In the genomic region with DNA sequence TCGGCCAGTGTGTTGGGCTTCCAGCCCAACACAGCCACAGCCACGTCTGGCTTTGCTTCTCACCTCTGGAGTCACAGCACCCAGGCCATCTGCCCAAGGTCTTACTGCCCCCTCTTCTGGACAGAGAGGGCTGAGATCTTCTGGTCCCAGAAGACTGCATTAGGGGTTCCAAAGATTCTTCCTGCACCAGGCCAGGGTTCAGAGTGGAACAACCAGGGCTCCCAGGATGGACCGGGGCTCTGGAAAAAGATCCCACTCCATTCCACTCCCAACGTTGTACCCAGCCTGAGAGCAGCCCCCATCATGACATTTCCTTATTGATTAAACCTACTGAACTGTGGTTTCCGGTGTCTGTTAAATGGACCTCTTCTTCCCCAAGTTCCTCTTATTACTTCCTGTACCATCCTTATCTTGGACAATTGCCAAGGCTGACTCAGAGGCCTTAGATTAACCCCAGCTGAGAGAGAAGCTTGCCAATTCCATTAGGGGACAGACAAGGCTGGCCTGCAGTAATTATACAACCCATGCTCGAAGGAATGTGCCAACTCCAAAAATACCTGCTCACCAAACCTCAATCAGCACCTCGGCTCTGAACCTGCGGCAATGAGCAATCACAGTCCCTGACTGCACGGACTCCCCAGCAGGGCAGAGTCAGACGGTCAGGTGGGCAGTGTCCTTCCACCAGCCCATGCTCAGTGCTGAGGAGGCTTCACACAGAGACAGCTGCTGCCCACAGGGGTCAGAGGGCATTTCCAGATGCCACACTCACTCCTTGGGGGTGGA, we compare ENCODE assay signal across 9 cellular contexts. TPM values are rescaled to one million over a fixed set of nuclear protein-coding genes. Genes with fewer than 3 reads are reported as not detected.
A peak's percentile ranks its signal among the peaks of the same experiment; 100 is the strongest.
DNase-seq lines count a peak whose midpoint lies in the region; ATAC-seq, FAIRE-seq and TF ChIP-seq lines count a peak whose summit lies in the region.
"Had no signal": no experiment of that assay in that cellular context is flagged by ENCODE, and none has a peak within 500 bp of the region (broad histone marks: within the 10 kb centered on the region; RNA-seq: fewer than 3 reads in every experiment).

No MANE protein-coding gene starts in this region.

- H3K36me3 ChIP-seq in heart right ventricle (no peaks in the 10 kb centered on the region), small intestine (ENCODE audit: control insufficient read depth in 2 of 2, insufficient read depth in 2 of 2, low read length in 2 of 2) (no peaks in the 10 kb centered on the region)

- FAIRE-seq in small intestine (lab: Jason Lieb, UNC) = no peak

- peaks cover 0 to 14% (median 0%) of the 10 kb centered on the region in 11 donors for H3K9me3 ChIP-seq in heart right ventricle
- no peaks in the 10 kb centered on the region for H3K9me3 ChIP-seq in small intestine (ENCODE audit: control insufficient read depth, low read depth)

- peaks cover 7 to 59% (median 44%) of the 10 kb centered on the region in 9 donors for H3K4me1 ChIP-seq in heart right ventricle
- peaks cover 4 to 11% of the 10 kb centered on the region in 2 donors for H3K4me1 ChIP-seq in small intestine (ENCODE audit: control insufficient read depth in 2 of 2, insufficient read depth in 1 of 2, low read depth in 1 of 2, low read length in 1 of 2)

- H3K27me3 ChIP-seq in heart right ventricle (peaks cover 0 to 70% (median 0%) of the 10 kb centered on the region in 7 donors), small intestine (ENCODE audit: control insufficient read depth in 2 of 2, insufficient read depth in 2 of 2, low read length in 2 of 2) (no peaks in the 10 kb centered on the region)

- H3K36me3 Mint-ChIP-seq in activated CD8-positive, alpha-beta memory T cell treated with anti-CD3 and anti-CD28 coated beads, Interleukin-2, amount 10 ng/mL, durations not matched to agents 7 days and 5 days = peaks cover 17% of the 10 kb centered on the region
- H3K36me3 Mint-ChIP-seq in activated T-helper 17 cell treated with anti-CD3 and anti-CD28 coated beads, Interleukin-2, amount 50 U/mL, for 72 hours (ENCODE audit: low read depth) = no peaks in the 10 kb centered on the region

- no peak overlapping the region for H3K4me3 Mint-ChIP-seq in activated CD8-positive, alpha-beta memory T cell treated with anti-CD3 and anti-CD28 coated beads, Interleukin-2, amount 10 ng/mL, durations not matched to agents 7 days and 5 days
- peak overlapping the region; percentile 26 for H3K4me3 Mint-ChIP-seq in activated T-helper 17 cell treated with anti-CD3 and anti-CD28 coated beads, Interleukin-2, amount 50 U/mL, for 72 hours
- H3K4me3 Mint-ChIP-seq: dendritic cell treated with granulocyte-macrophage colony-stimulating factor and Interleukin-4, amounts not matched to agents 40 ng/mL and 50 ng/mL, for 4 days had no signal

- H3K4me1 Mint-ChIP-seq in activated CD8-positive, alpha-beta memory T cell treated with anti-CD3 and anti-CD28 coated beads, Interleukin-2, amount 10 ng/mL, durations not matched to agents 7 days and 5 days = peaks cover 25% of the 10 kb centered on the region
- peaks cover 19% of the 10 kb centered on the region for H3K4me1 Mint-ChIP-seq in activated T-helper 17 cell treated with anti-CD3 and anti-CD28 coated beads, Interleukin-2, amount 50 U/mL, for 72 hours

- TF ChIP-seq CTCF in heart right ventricle (IDR thresholded peaks at IDR 0.05) = peak in 8 of 9 donors; percentile 16 to 58 (median 41)

- no peaks in the 10 kb centered on the region for H3K9me3 Mint-ChIP-seq in activated CD8-positive, alpha-beta memory T cell treated with anti-CD3 and anti-CD28 coated beads, Interleukin-2, amount 10 ng/mL, durations not matched to agents 7 days and 5 days (ENCODE audit: low read depth)
- no peaks in the 10 kb centered on the region for H3K9me3 Mint-ChIP-seq in activated T-helper 17 cell treated with anti-CD3 and anti-CD28 coated beads, Interleukin-2, amount 50 U/mL, for 72 hours

- no peaks in the 10 kb centered on the region for H3K27me3 Mint-ChIP-seq in activated CD8-positive, alpha-beta memory T cell treated with anti-CD3 and anti-CD28 coated beads, Interleukin-2, amount 10 ng/mL, durations not matched to agents 7 days and 5 days
- no peaks in the 10 kb centered on the region for H3K27me3 Mint-ChIP-seq in activated T-helper 17 cell treated with anti-CD3 and anti-CD28 coated beads, Interleukin-2, amount 50 U/mL, for 72 hours

- no peak for DNase-seq in activated CD8-positive, alpha-beta memory T cell treated with anti-CD3 and anti-CD28 coated beads, Interleukin-2, amount 10 ng/mL, durations not matched to agents 7 days and 5 days
- DNase-seq in activated CD8-positive, alpha-beta memory T cell treated with anti-CD3 and anti-CD28 coated beads, Interleukin-2, amount 50 U/mL, for 48 hours = no peak
- DNase-seq in NCI-H345 treated with DMSO at 0.1 percent for 48 hours (lab: John Stamatoyannopoulos, UW; ENCODE audit: unreplicated experiment) (peak; percentile 39), heart right ventricle (peak; percentile 43 to 84), small intestine (peak; percentile 95)
- DNase-seq in activated CD4-positive, alpha-beta T cell treated with anti-CD3 and anti-CD28 coated beads for 1 hour = no peak

- H3K4me3 ChIP-seq in heart right ventricle (no peak overlapping the region), small intestine (ENCODE audit: low read depth in 1 of 2, low read length in 2 of 2) (no peak overlapping the region)

- no peak overlapping the region for H3K27ac Mint-ChIP-seq in activated CD8-positive, alpha-beta memory T cell treated with anti-CD3 and anti-CD28 coated beads, Interleukin-2, amount 10 ng/mL, durations not matched to agents 7 days and 5 days
- H3K27ac Mint-ChIP-seq in activated T-helper 17 cell treated with anti-CD3 and anti-CD28 coated beads, Interleukin-2, amount 50 U/mL, for 72 hours = peak overlapping the region; percentile 61
- H3K27ac Mint-ChIP-seq: dendritic cell treated with granulocyte-macrophage colony-stimulating factor and Interleukin-4, amounts not matched to agents 40 ng/mL and 50 ng/mL, for 4 days had no signal

- ATAC-seq in activated CD8-positive, alpha-beta memory T cell treated with anti-CD3 and anti-CD28 coated beads, Interleukin-2, amount 10 ng/mL, durations not matched to agents 7 days and 5 days = peak; percentile 32
- ATAC-seq in HG02938 (IDR thresholded peaks at IDR 0.05; ENCODE audit: unreplicated experiment) = peak; percentile 65
- peak; percentile 52 for ATAC-seq in activated T-helper 17 cell treated with anti-CD3 and anti-CD28 coated beads, Interleukin-2, amount 50 U/mL, for 72 hours (replicated peaks)
- peak; percentile 81 to 92 (median 88) for ATAC-seq in heart right ventricle

- intact Hi-C loops in heart right ventricle (cut with DNase I) = loop anchor here in 1 of 10 donors (2.0 kb wide), 1 partner anchor 63 kb away; no protein-coding TSS in a partner anchor

- CTCF ChIA-PET in activated CD8-positive, alpha-beta memory T cell treated with anti-CD3 and anti-CD28 coated beads, Interleukin-2, amount 10 ng/mL, durations not matched to agents 7 days and 5 days (lab: Charles Lee) = interaction anchor here (1.7 to 1.8 kb wide), 2 partner anchors 33 to 110 kb away, joined by 5 to 7 read pairs; no protein-coding TSS in a partner anchor

- H3K27ac ChIP-seq in heart right ventricle (peak overlapping the region in 9 of 10 donors; percentile 53 to 81 (median 76)), small intestine (ENCODE audit: low read depth in 1 of 2, low read length in 1 of 2) (peak overlapping the region; percentile 52 to 69)

- 14 to 23% methylated on average over 10 of the region's 10 CpGs for WGBS in heart right ventricle, 2 donors
- WGBS in small intestine, 3 donors = 34 to 36% (median 36%) methylated on average over 10 of the region's 10 CpGs

RNA-seq across cellular contexts. Expression of a gene that starts 47.9 kb away (rescaled TPM):
- not detected for total RNA-seq in activated CD8-positive, alpha-beta memory T cell treated with anti-CD3 and anti-CD28 coated beads, Interleukin-2, amount 10 ng/mL, durations not matched to agents 7 days and 5 days
- not detected for total RNA-seq in activated T-helper 17 cell treated with anti-CD3 and anti-CD28 coated beads, Interleukin-2, amount 50 U/mL, for 72 hours
- total RNA-seq in heart right ventricle = under 1 TPM in 1 of 10 donors, not detected in 9; 0.07 TPM
- not detected for polyA plus RNA-seq in heart right ventricle
- polyA plus RNA-seq in small intestine = under 1 TPM in 1 of 3 donors, not detected in 2; 0.06 TPM

RNA-seq across cellular contexts. Expression of a gene that starts 50.7 kb away (rescaled TPM):
- total RNA-seq in activated CD8-positive, alpha-beta memory T cell treated with anti-CD3 and anti-CD28 coated beads, Interleukin-2, amount 10 ng/mL, durations not matched to agents 7 days and 5 days = 10 to 100 TPM; 14.9 to 18.2 TPM
- total RNA-seq in activated T-helper 17 cell treated with anti-CD3 and anti-CD28 coated beads, Interleukin-2, amount 50 U/mL, for 72 hours = 10 to 100 TPM in 1 of 2 donors, 1 to 10 TPM in 1; 4.9 to 10.7 TPM
- total RNA-seq in heart right ventricle = 10 to 100 TPM; 39.9 to 73.8 (median 58.2) TPM
- polyA plus RNA-seq in heart right ventricle (10 to 100 TPM; 11.0 to 13.8 TPM), small intestine (10 to 100 TPM in 1 of 3 donors, 1 to 10 TPM in 1, under 1 TPM in 1; 0.89 to 10.9 (median 1.4) TPM)

Comparison
In these comparisons a context has a peak if more than half of its experiments do, and no peak if none do; other contexts are left out.
1. ATAC-seq: peak in every context shown above with its lines; median percentile 88 in heart right ventricle; 65 in HG02938; 52 in activated T-helper 17 cell treated with anti-CD3 and anti-CD28 coated beads, Interleukin-2, amount 50 U/mL, for 72 hours; 32 in activated CD8-positive, alpha-beta memory T cell treated with anti-CD3 and anti-CD28 coated beads, Interleukin-2, amount 10 ng/mL, durations not matched to agents 7 days and 5 days.
2. DNase-seq: peak in NCI-H345 treated with DMSO at 0.1 percent for 48 hours (single experiment), heart right ventricle (2 of 2) and small intestine (single experiment); none in activated CD8-positive, alpha-beta memory T cell treated with anti-CD3 and anti-CD28 coated beads, Interleukin-2, amount 10 ng/mL, durations not matched to agents 7 days and 5 days (single experiment), activated CD8-positive, alpha-beta memory T cell treated with anti-CD3 and anti-CD28 coated beads, Interleukin-2, amount 50 U/mL, for 48 hours (single experiment) and activated CD4-positive, alpha-beta T cell treated with anti-CD3 and anti-CD28 coated beads for 1 hour (single experiment).